In the genomic region with DNA sequence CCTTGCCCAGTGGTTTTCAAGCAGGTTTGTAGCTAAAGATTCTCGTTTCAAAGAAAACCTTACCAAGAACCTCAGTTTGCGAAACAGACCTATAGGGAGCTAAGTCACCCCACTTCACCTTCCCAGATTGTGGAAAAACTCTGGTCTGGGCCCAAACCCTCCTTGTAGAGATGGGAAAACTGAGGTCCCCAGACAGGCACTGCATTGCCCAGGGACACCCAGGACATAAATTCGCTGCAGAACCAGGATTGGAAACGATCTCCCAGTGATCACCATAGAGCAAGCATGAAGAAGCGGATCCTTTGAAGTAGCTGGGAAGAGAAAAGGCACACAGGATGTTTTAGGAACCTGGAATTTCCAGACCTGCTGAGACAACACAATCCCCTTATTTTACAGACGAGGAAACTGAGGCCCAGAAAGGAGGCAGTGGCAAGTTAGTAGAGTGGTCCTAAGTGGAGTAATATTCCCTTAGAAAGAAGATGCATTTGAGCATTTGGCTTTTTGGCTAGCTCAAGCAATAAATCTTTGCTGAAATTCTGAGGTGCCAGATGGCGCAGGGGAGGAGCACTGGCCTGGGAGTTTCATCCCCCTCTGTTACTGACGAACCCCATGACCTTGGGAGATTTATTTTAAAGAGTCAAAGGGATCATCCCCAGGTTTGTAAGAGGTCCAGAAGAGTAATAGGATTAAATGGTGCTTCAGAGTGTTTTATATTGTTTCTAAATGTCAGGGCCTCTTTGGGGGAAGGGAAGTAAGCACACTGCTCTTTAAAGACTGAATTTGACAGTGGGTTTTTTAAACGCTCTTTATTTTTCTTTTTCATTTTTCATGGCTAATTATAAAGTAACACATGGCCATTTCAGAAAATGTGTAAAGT, we compare ENCODE assay signal across 8 cellular contexts.
DNase-seq lines count a peak whose midpoint lies in the region; ATAC-seq and TF ChIP-seq lines count a peak whose summit lies in the region.

No MANE protein-coding gene starts in this region.

- intact Hi-C loops in OCI-LY7 (cut with micrococcal nuclease; ENCODE audit: unreplicated experiment): no loop called here
- intact Hi-C loops in esophagus squamous epithelium (cut with DNase I): no loop called here
- intact Hi-C loops in naive thymus-derived CD4-positive, alpha-beta T cell (cut with micrococcal nuclease): loop anchor here in 1 of 2 donors (10.0 kb wide), 1 partner anchor 176 kb away; no protein-coding TSS in a partner anchor
- intact Hi-C loops in CD8-positive, alpha-beta T cell (cut with DNase I, micrococcal nuclease): no loop called here
- intact Hi-C loops in CD4-positive, alpha-beta memory T cell (cut with micrococcal nuclease): no loop called here

- no peak for ATAC-seq in naive thymus-derived CD4-positive, alpha-beta T cell
- no peak for ATAC-seq in GM18868 (IDR thresholded peaks at IDR 0.05; ENCODE audit: unreplicated experiment)
- ATAC-seq in CD8-positive, alpha-beta T cell: no peak

- no peaks in the 10 kb centered on the region for H3K9me3 Mint-ChIP-seq in naive thymus-derived CD4-positive, alpha-beta T cell
- H3K9me3 Mint-ChIP-seq in CD8-positive, alpha-beta T cell: no peaks in the 10 kb centered on the region
- H3K9me3 Mint-ChIP-seq in CD4-positive, alpha-beta memory T cell: peaks cover 0 to 2% (median 0%) of the 10 kb centered on the region in 8 donors

- H3K27ac ChIP-seq in OCI-LY7 (ENCODE audit: low read depth, low read length, poor library complexity, severe bottlenecking): no peak overlapping the region
- peak overlapping the region in 1 of 4 donors; percentile 46 for H3K27ac ChIP-seq in esophagus squamous epithelium
- no peak overlapping the region for H3K27ac ChIP-seq in skeletal muscle tissue (ENCODE audit: low read depth, low read length)
- H3K27ac ChIP-seq in naive thymus-derived CD4-positive, alpha-beta T cell (ENCODE audit: low read depth, low read length): no peak overlapping the region
- no peak overlapping the region for H3K27ac ChIP-seq in CD8-positive, alpha-beta T cell (ENCODE audit: low read depth, low read length)
- H3K27ac ChIP-seq in CD4-positive, alpha-beta memory T cell (ENCODE audit: low read depth, low read length): no peak overlapping the region

- no peaks in the 10 kb centered on the region for H4K20me1 ChIP-seq in OCI-LY7 (ENCODE audit: insufficient read depth, low read length)

- H3K4me3 ChIP-seq in GM12875 (ENCODE audit: low read depth, low read length): peak overlapping the region; percentile 46
- peak overlapping the region; percentile 19 for H3K4me3 ChIP-seq in OCI-LY7 (ENCODE audit: low read depth, low read length, poor library complexity, severe bottlenecking)
- peak overlapping the region in 3 of 4 donors; percentile 34 to 63 (median 40) for H3K4me3 ChIP-seq in esophagus squamous epithelium
- peak overlapping the region in 2 of 3 donors; percentile 54 to 57 for H3K4me3 ChIP-seq in skeletal muscle tissue (ENCODE audit: low read length in 3 of 3)
- no peak overlapping the region for H3K4me3 ChIP-seq in naive thymus-derived CD4-positive, alpha-beta T cell (ENCODE audit: low read length)
- no peak overlapping the region for H3K4me3 ChIP-seq in CD8-positive, alpha-beta T cell (ENCODE audit: low read depth, low read length)
- H3K4me3 ChIP-seq in CD4-positive, alpha-beta memory T cell (ENCODE audit: low read length in 2 of 2): no peak overlapping the region

- TF ChIP-seq POLR2A in esophagus squamous epithelium (IDR thresholded peaks at IDR 0.05): no peak

- H3K27me3 Mint-ChIP-seq in naive thymus-derived CD4-positive, alpha-beta T cell: peaks cover 33 to 43% (median 37%) of the 10 kb centered on the region in 5 donors
- peaks cover 35% of the 10 kb centered on the region for H3K27me3 Mint-ChIP-seq in CD8-positive, alpha-beta T cell (ENCODE audit: low read depth)
- peaks cover 34 to 44% of the 10 kb centered on the region in 2 donors for H3K27me3 Mint-ChIP-seq in CD4-positive, alpha-beta memory T cell

- BruUV-seq in OCI-LY7 (replicated peaks; lab: Mats Ljungman, UMichigan): no TSS peak

- no peak overlapping the region for H3K27ac Mint-ChIP-seq in naive thymus-derived CD4-positive, alpha-beta T cell
- no peak overlapping the region for H3K27ac Mint-ChIP-seq in CD8-positive, alpha-beta T cell
- H3K27ac Mint-ChIP-seq in CD4-positive, alpha-beta memory T cell: no peak overlapping the region

- H3K9ac ChIP-seq in skeletal muscle tissue (ENCODE audit: low read depth in 1 of 3, low read length in 3 of 3): no peak overlapping the region

- POLR2A ChIA-PET in OCI-LY7 (lab: Charles Lee): interaction anchor here (0.6 kb wide), 2 partner anchors 131 to 1253 kb away, joined by 3 to 4 read pairs; no protein-coding TSS in a partner anchor
- POLR2A ChIA-PET in naive thymus-derived CD4-positive, alpha-beta T cell (lab: Charles Lee): no interaction called here
- POLR2A ChIA-PET in CD8-positive, alpha-beta T cell (lab: Charles Lee): no interaction called here
- POLR2A ChIA-PET in CD4-positive, alpha-beta memory T cell (lab: Charles Lee; ENCODE audit: partially characterized antibody): no interaction called here

- H3K79me2 ChIP-seq in OCI-LY7 (ENCODE audit: insufficient read depth, low read depth, low read length): no peaks in the 10 kb centered on the region

- H2AFZ ChIP-seq in OCI-LY7 (ENCODE audit: low read length): no peak overlapping the region

- H3K4me1 ChIP-seq in OCI-LY7 (ENCODE audit: insufficient read depth, low read length, poor library complexity, severe bottlenecking) (no peaks in the 10 kb centered on the region), esophagus squamous epithelium (peaks cover 9 to 16% (median 13%) of the 10 kb centered on the region in 3 donors), skeletal muscle tissue (ENCODE audit: control insufficient read depth in 3 of 3, insufficient read depth in 3 of 3, low read length in 3 of 3) (peaks cover 6% of the 10 kb centered on the region in 3 donors)
- no peaks in the 10 kb centered on the region for H3K4me1 ChIP-seq in naive thymus-derived CD4-positive, alpha-beta T cell (ENCODE audit: control insufficient read depth in 2 of 2, insufficient read depth in 2 of 2, low read length in 2 of 2)
- H3K4me1 ChIP-seq in CD8-positive, alpha-beta T cell (ENCODE audit: insufficient read depth, low read length): no peaks in the 10 kb centered on the region
- peaks cover 4% of the 10 kb centered on the region for H3K4me1 ChIP-seq in CD4-positive, alpha-beta memory T cell (ENCODE audit: insufficient read depth, low read length)

- no peaks in the 10 kb centered on the region for H3K9me3 ChIP-seq in OCI-LY7 (ENCODE audit: low read length)
- no peaks in the 10 kb centered on the region for H3K9me3 ChIP-seq in esophagus squamous epithelium
- no peaks in the 10 kb centered on the region for H3K9me3 ChIP-seq in skeletal muscle tissue (ENCODE audit: control insufficient read depth in 3 of 3, low read length in 3 of 3)
- no peaks in the 10 kb centered on the region for H3K9me3 ChIP-seq in naive thymus-derived CD4-positive, alpha-beta T cell (ENCODE audit: control insufficient read depth in 2 of 3, low read length in 3 of 3)
- no peaks in the 10 kb centered on the region for H3K9me3 ChIP-seq in CD8-positive, alpha-beta T cell (ENCODE audit: low read length)
- H3K9me3 ChIP-seq in CD4-positive, alpha-beta memory T cell (ENCODE audit: control insufficient read depth in 1 of 2, low read length in 2 of 2): no peaks in the 10 kb centered on the region

- CTCF ChIA-PET in OCI-LY7 (lab: Charles Lee; ENCODE audit: unreplicated experiment): no interaction called here
- CTCF ChIA-PET in naive thymus-derived CD4-positive, alpha-beta T cell (lab: Charles Lee): no interaction called here
- CTCF ChIA-PET in CD8-positive, alpha-beta T cell (lab: Charles Lee): interaction anchor here (0.6 kb wide), 1 partner anchor 1352 kb away, joined by 3 read pairs; no protein-coding TSS in a partner anchor
- CTCF ChIA-PET in CD4-positive, alpha-beta memory T cell (lab: Charles Lee; ENCODE audit: partially characterized antibody): interaction anchor here (1.2 kb wide), 1 partner anchor 9 kb away, joined by 3 read pairs; no protein-coding TSS in a partner anchor

- H3K27me3 ChIP-seq in esophagus squamous epithelium (no peaks in the 10 kb centered on the region), skeletal muscle tissue (ENCODE audit: control insufficient read depth in 3 of 3, insufficient read depth in 3 of 3, low read length in 3 of 3) (no peaks in the 10 kb centered on the region)
- peaks cover 0 to 3% of the 10 kb centered on the region in 2 donors for H3K27me3 ChIP-seq in naive thymus-derived CD4-positive, alpha-beta T cell (ENCODE audit: control insufficient read depth in 2 of 2, insufficient read depth in 2 of 2, low read length in 2 of 2)
- H3K27me3 ChIP-seq in CD8-positive, alpha-beta T cell (ENCODE audit: insufficient read depth, low read length): no peaks in the 10 kb centered on the region
- peaks cover 9% of the 10 kb centered on the region for H3K27me3 ChIP-seq in CD4-positive, alpha-beta memory T cell (ENCODE audit: insufficient read depth, low read length)

- WGBS in esophagus squamous epithelium, 2 donors: 56 to 67% methylated on average over 9 of the region's 9 CpGs

- TF ChIP-seq CTCF in GM12875 (IDR thresholded peaks at IDR 0.05; ENCODE audit: borderline replicate concordance, insufficient read depth, low read depth, low read length) (no peak), OCI-LY7 (conservative IDR thresholded peaks at IDR 0.05; ENCODE audit: low read length) (no peak), esophagus squamous epithelium (IDR thresholded peaks at IDR 0.05) (no peak)
- no peak for TF ChIP-seq CTCF in CD8-positive, alpha-beta T cell (IDR thresholded peaks at IDR 0.05)

- H3K36me3 Mint-ChIP-seq in naive thymus-derived CD4-positive, alpha-beta T cell: no peaks in the 10 kb centered on the region
- H3K36me3 Mint-ChIP-seq in CD8-positive, alpha-beta T cell: no peaks in the 10 kb centered on the region
- H3K36me3 Mint-ChIP-seq in CD4-positive, alpha-beta memory T cell: no peaks in the 10 kb centered on the region

- peak overlapping the region in 2 of 10 donors; percentile 40 to 45 for H3K4me3 Mint-ChIP-seq in naive thymus-derived CD4-positive, alpha-beta T cell
- H3K4me3 Mint-ChIP-seq in CD8-positive, alpha-beta T cell: no peak overlapping the region
- no peak overlapping the region for H3K4me3 Mint-ChIP-seq in CD4-positive, alpha-beta memory T cell

- DNase-seq in OCI-LY7 (ENCODE audit: low spot score) (no peak), esophagus squamous epithelium (lab: John Stamatoyannopoulos, UW) (no peak)
- DNase-seq in naive thymus-derived CD4-positive, alpha-beta T cell: no peak
- no peak for DNase-seq in CD8-positive, alpha-beta T cell
- DNase-seq in CD4-positive, alpha-beta memory T cell: no peak

- no peaks in the 10 kb centered on the region for H3K9me2 ChIP-seq in OCI-LY7 (ENCODE audit: insufficient read depth, low read length)

- peaks cover 0 to 14% (median 4%) of the 10 kb centered on the region in 7 donors for H3K4me1 Mint-ChIP-seq in naive thymus-derived CD4-positive, alpha-beta T cell
- H3K4me1 Mint-ChIP-seq in CD8-positive, alpha-beta T cell (ENCODE audit: low read depth): peaks cover 6% of the 10 kb centered on the region
- peaks cover 0 to 8% (median 3%) of the 10 kb centered on the region in 4 donors for H3K4me1 Mint-ChIP-seq in CD4-positive, alpha-beta memory T cell

- peak overlapping the region; percentile 52 for H3K4me2 ChIP-seq in OCI-LY7 (ENCODE audit: low read length)

- H3K36me3 ChIP-seq in OCI-LY7 (ENCODE audit: insufficient read depth, low read length) (no peaks in the 10 kb centered on the region), esophagus squamous epithelium (no peaks in the 10 kb centered on the region), skeletal muscle tissue (ENCODE audit: control insufficient read depth in 3 of 3, insufficient read depth in 3 of 3, low read length in 3 of 3) (no peaks in the 10 kb centered on the region)
- H3K36me3 ChIP-seq in naive thymus-derived CD4-positive, alpha-beta T cell (ENCODE audit: control insufficient read depth in 2 of 3, insufficient read depth in 3 of 3, low read length in 3 of 3): no peaks in the 10 kb centered on the region
- no peaks in the 10 kb centered on the region for H3K36me3 ChIP-seq in CD8-positive, alpha-beta T cell (ENCODE audit: insufficient read depth, low read length)
- H3K36me3 ChIP-seq in CD4-positive, alpha-beta memory T cell (ENCODE audit: insufficient read depth, low read length): no peaks in the 10 kb centered on the region

Comparison
In these comparisons a context has a peak if more than half of its experiments do, and no peak if none do; other contexts are left out.
1. H3K4me3 ChIP-seq: peak in GM12875 (single experiment), OCI-LY7 (single experiment), esophagus squamous epithelium (3 of 4) and skeletal muscle tissue (2 of 3); none in naive thymus-derived CD4-positive, alpha-beta T cell (single experiment), CD8-positive, alpha-beta T cell (single experiment) and CD4-positive, alpha-beta memory T cell (0 of 2).
2. CTCF ChIA-PET loops: an anchor here in CD8-positive, alpha-beta T cell (0.6 kb wide) and CD4-positive, alpha-beta memory T cell (1.2 kb wide); none called in OCI-LY7 and naive thymus-derived CD4-positive, alpha-beta T cell.